In the genomic region with DNA sequence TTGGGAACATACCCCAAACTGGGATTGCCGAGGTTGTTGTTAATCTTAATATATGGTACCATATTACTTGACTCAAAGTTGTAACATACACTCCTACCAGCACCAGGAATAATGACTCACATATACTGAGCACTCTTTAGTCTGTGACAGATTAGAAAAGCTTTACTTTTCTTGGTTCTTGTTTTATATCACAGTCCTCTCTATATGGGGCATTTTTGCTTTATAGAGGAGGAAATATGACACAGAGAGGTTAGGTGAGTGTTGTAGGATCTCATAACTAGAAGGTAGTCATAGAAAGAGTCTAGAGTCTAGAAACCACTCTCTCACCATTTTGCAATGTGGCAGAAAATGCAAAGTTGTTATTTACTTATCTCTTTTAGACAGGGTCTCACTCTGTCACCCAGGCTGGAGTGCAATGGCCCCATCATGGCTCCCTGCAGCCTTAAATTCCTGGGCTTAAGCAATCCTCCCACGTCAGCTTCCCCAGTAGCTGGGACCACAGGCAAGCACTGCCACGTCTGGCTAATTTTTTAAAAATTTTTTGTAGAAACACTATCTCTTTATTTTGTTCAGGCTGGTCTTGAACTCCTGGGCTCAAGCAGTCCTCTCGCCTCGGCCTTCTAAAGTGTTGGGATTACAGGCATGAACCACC, we compare ENCODE assay signal across 11 cellular contexts. TPM values are rescaled to one million over a fixed set of nuclear protein-coding genes. Genes with fewer than 3 reads are reported as not detected.
"Had no signal": no experiment of that assay in that cellular context is flagged by ENCODE, and none has a peak within 500 bp of the region (broad histone marks: within the 10 kb centered on the region; RNA-seq: fewer than 3 reads in every experiment).

No MANE protein-coding gene starts in this region.

- FAIRE-seq: pancreas had no signal

- H3K27ac Mint-ChIP-seq: activated naive CD4-positive, alpha-beta T cell treated with anti-CD3 and anti-CD28 coated beads, Interleukin-2, amount 10 ng/mL, durations not matched to agents 7 days and 5 days had no signal

- H3K27me3 Mint-ChIP-seq: activated naive CD4-positive, alpha-beta T cell treated with anti-CD3 and anti-CD28 coated beads, Interleukin-2, amount 10 ng/mL, durations not matched to agents 7 days and 5 days; T-cell had no signal

- DNase-seq: activated CD4-positive, alpha-beta T cell treated with anti-CD3 and anti-CD28 coated beads, Interleukin-2, amount 50 U/mL, for 48 hours; activated naive CD4-positive, alpha-beta T cell treated with anti-CD3 and anti-CD28 coated beads, Interleukin-2, amount 10 ng/mL, durations not matched to agents 7 days and 5 days; anterior cingulate cortex; foreskin fibroblast; glutamatergic neuron; pancreas; stimulated activated CD4-positive, alpha-beta T cell treated with anti-CD3 and anti-CD28 coated beads, Interleukin-2, amount 100 ng/mL, for 48 hours; T-cell had no signal

- ATAC-seq: pancreas, T-cell had no signal

- H3K4me3 Mint-ChIP-seq: activated naive CD4-positive, alpha-beta T cell treated with anti-CD3 and anti-CD28 coated beads, Interleukin-2, amount 10 ng/mL, durations not matched to agents 7 days and 5 days; T-cell had no signal

- H3K9me3 Mint-ChIP-seq: activated naive CD4-positive, alpha-beta T cell treated with anti-CD3 and anti-CD28 coated beads, Interleukin-2, amount 10 ng/mL, durations not matched to agents 7 days and 5 days; T-cell had no signal

RNA-seq across cellular contexts. Expression of gene SLC17A2, which starts 45.5 kb away (rescaled TPM):
- total RNA-seq: esophagus muscularis mucosa, lower leg skin, mesenteric fat pad, T-cell had no signal
